In genomic region chr10:79105164-79105739, GRCh38 we compare ENCODE assay signal across 1 cellular context.
A peak's percentile ranks its signal among the peaks of the same experiment; 100 is the strongest.
TF ChIP-seq lines count a peak whose summit lies in the region.

No MANE protein-coding gene starts in this region.

TF ChIP-seq in HepG2, 621 proteins besides CTCF, POLR2A, EP300 and RAD21 (continued from another document and continues in another):
- TF ChIP-seq SAP130 (CRISPR knock-in tag; IDR thresholded peaks at IDR 0.05; ENCODE audit: low read depth) (peak; percentile 85), ZNF350 (CRISPR knock-in tag; IDR thresholded peaks at IDR 0.05; ENCODE audit: borderline replicate concordance, low read depth) (peak; percentile 36; the same call in 1 of the 2 replicates), PPARG (CRISPR knock-in tag; conservative IDR thresholded peaks at IDR 0.05) (peak; percentile 83), ZNF580 (CRISPR knock-in tag; IDR thresholded peaks at IDR 0.05; ENCODE audit: borderline replicate concordance, low read depth) (peak; percentile 67; the same call in 1 of the 2 replicates), RCOR2 (CRISPR knock-in tag; IDR thresholded peaks at IDR 0.05) (peak; percentile 91), ZSCAN22 (CRISPR knock-in tag; IDR thresholded peaks at IDR 0.05) (peak; percentile 87), SRSF1 (optimal IDR thresholded peaks at IDR 0.05; ENCODE audit: low read depth, low read length) (no peak), ZNF335 (CRISPR knock-in tag; IDR thresholded peaks at IDR 0.05) (0 out of 2 replicates have a peak, but pooled peaks have one; percentile 45), ZNF136 (CRISPR knock-in tag; IDR thresholded peaks at IDR 0.05; ENCODE audit: low read depth) (no peak), POGK (CRISPR knock-in tag; conservative IDR thresholded peaks at IDR 0.05) (no peak; the same call in 1 of the 2 replicates), ZNF773 (CRISPR knock-in tag; IDR thresholded peaks at IDR 0.05; ENCODE audit: borderline replicate concordance) (no peak), FOXK2 (IDR thresholded peaks at IDR 0.05) (no peak), ZNF142 (CRISPR knock-in tag; IDR thresholded peaks at IDR 0.05) (no peak), ZFP36L1 (CRISPR knock-in tag; IDR thresholded peaks at IDR 0.05) (no peak), SMARCE1 (IDR thresholded peaks at IDR 0.05; ENCODE audit: borderline replicate concordance) (no peak), ZNF562 (CRISPR knock-in tag; IDR thresholded peaks at IDR 0.05; ENCODE audit: borderline replicate concordance) (no peak), SOX5 (CRISPR knock-in tag; IDR thresholded peaks at IDR 0.05; ENCODE audit: borderline replicate concordance) (peak; percentile 88), HNF1A (IDR thresholded peaks at IDR 0.05; ENCODE audit: low read depth) (0 out of 2 replicates have a peak, but pooled peaks have one; percentile 36), HNF1A (CRISPR knock-in tag; IDR thresholded peaks at IDR 0.05; ENCODE audit: borderline replicate concordance) (peak; percentile 28; the same call in 1 of the 2 replicates), FOXP1 (IDR thresholded peaks at IDR 0.05) (no peak), FOXP1 (CRISPR knock-in tag; IDR thresholded peaks at IDR 0.05) (peak; percentile 46; the same call in 1 of the 2 replicates), BCL6 (CRISPR knock-in tag; IDR thresholded peaks at IDR 0.05) (peak; percentile 80), LCORL (IDR thresholded peaks at IDR 0.05) (no peak), LCORL (CRISPR knock-in tag; IDR thresholded peaks at IDR 0.05) (peak; percentile 65), ZNF572 (CRISPR knock-in tag; IDR thresholded peaks at IDR 0.05) (no peak), ZIK1 (CRISPR knock-in tag; IDR thresholded peaks at IDR 0.05; ENCODE audit: borderline replicate concordance, low read depth) (no peak), SRSF4 (IDR thresholded peaks at IDR 0.05; ENCODE audit: low read depth, low read length, poor library complexity, severe bottlenecking) (no peak), MAX (IDR thresholded peaks at IDR 0.05) (peak; percentile 29; the same call in 1 of the 2 replicates), KLF9 (CRISPR knock-in tag; IDR thresholded peaks at IDR 0.05; ENCODE audit: low read depth) (no peak), SNAPC4 (CRISPR knock-in tag; IDR thresholded peaks at IDR 0.05) (no peak), TSC22D2 (CRISPR knock-in tag; IDR thresholded peaks at IDR 0.05; ENCODE audit: borderline replicate concordance) (no peak), ZBTB26 (CRISPR knock-in tag; IDR thresholded peaks at IDR 0.05; ENCODE audit: borderline replicate concordance) (no peak), LBX2 (CRISPR knock-in tag; IDR thresholded peaks at IDR 0.05; ENCODE audit: borderline replicate concordance) (no peak), TRIM24 (CRISPR knock-in tag; IDR thresholded peaks at IDR 0.05) (no peak), TCF7 (IDR thresholded peaks at IDR 0.05; ENCODE audit: low read depth) (no peak), SMAD3 (CRISPR knock-in tag; IDR thresholded peaks at IDR 0.05) (0 out of 2 replicates have a peak, but pooled peaks have one; percentile 41), ELF3 (CRISPR knock-in tag; IDR thresholded peaks at IDR 0.05) (no peak), MED1 (CRISPR knock-in tag; IDR thresholded peaks at IDR 0.05) (peak; percentile 66), ZNF3 (CRISPR knock-in tag; IDR thresholded peaks at IDR 0.05) (0 out of 2 replicates have a peak, but pooled peaks have one; percentile 56), MTERF4 (CRISPR knock-in tag; IDR thresholded peaks at IDR 0.05) (no peak), NFKB2 (CRISPR knock-in tag; IDR thresholded peaks at IDR 0.05; ENCODE audit: borderline replicate concordance) (no peak), HDAC6 (IDR thresholded peaks at IDR 0.05; ENCODE audit: low read depth, low read length) (no peak), WIZ (CRISPR knock-in tag; IDR thresholded peaks at IDR 0.05) (no peak)
